In the genomic region with DNA sequence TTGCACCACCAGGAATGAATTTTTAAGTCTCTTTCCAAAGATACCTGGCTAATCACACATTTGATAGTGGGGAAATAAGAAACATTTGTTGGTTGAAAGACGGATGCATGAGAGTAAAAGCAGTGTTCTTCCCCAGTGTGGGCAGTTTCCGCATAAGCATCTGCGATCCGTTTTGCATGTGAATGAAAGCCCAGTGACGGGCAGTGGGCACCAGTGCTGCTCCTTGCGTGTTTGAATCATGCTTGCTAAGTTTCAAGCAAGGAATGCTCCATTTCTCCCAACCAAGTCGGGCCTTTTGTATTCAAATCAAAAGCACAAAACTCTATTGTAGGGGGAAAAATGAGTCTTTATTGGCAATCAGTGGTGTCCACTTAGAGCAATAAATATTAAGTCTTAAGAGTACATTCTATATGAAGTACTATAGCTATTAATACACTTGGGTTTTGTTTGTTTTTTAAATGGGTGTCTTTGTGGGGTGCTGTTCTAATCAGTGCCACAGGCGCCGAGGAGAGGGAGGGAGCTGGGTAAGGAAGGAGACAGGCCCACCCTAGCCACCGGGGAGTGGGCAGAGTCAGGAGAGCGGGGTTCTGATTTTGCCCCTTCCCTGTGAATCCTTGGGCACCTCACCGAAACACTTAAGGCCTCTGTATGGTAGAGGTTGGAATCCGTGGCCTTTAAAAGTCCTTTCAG, we compare ENCODE assay signal across 9 cellular contexts. TPM values are rescaled to one million over a fixed set of nuclear protein-coding genes. Genes with fewer than 3 reads are reported as not detected.
DNase-seq lines count a peak whose midpoint lies in the region; ATAC-seq and TF ChIP-seq lines count a peak whose summit lies in the region.
"Had no signal": no experiment of that assay in that cellular context is flagged by ENCODE, and none has a peak within 500 bp of the region (broad histone marks: within the 10 kb centered on the region; RNA-seq: fewer than 3 reads in every experiment).

No MANE protein-coding gene starts in this region.

- peaks cover 0 to 2% (median 2%) of the 10 kb centered on the region in 3 donors for H3K9me3 Mint-ChIP-seq in IgD-negative memory B cell
- no peaks in the 10 kb centered on the region for H3K9me3 Mint-ChIP-seq in naive thymus-derived CD8-positive, alpha-beta T cell

- H3K36me3 ChIP-seq in ectodermal cell (ENCODE audit: control insufficient read depth, insufficient read depth, low read length) = no peaks in the 10 kb centered on the region
- H3K36me3 ChIP-seq in effector memory CD4-positive, alpha-beta T cell (ENCODE audit: control insufficient read depth, insufficient read depth, low read length) = no peaks in the 10 kb centered on the region

- peaks cover 14% of the 10 kb centered on the region for H3K4me1 ChIP-seq in ectodermal cell (ENCODE audit: control insufficient read depth, insufficient read depth, low read length)
- H3K4me1 ChIP-seq in effector memory CD4-positive, alpha-beta T cell (ENCODE audit: control insufficient read depth, insufficient read depth, low read length, poor library complexity, severe bottlenecking) = no peaks in the 10 kb centered on the region

- H3K27me3 Mint-ChIP-seq in IgD-negative memory B cell = peaks cover 6% of the 10 kb centered on the region
- peaks cover 0 to 7% (median 0%) of the 10 kb centered on the region in 5 donors for H3K27me3 Mint-ChIP-seq in naive thymus-derived CD8-positive, alpha-beta T cell

- 15% methylated on average over 12 to 13 of the region's 13 CpGs for WGBS in ectodermal cell, 2 experiments

- peaks cover 12% of the 10 kb centered on the region for H3K27me3 ChIP-seq in ectodermal cell (ENCODE audit: control insufficient read depth, insufficient read depth, low read length, poor library complexity, severe bottlenecking)
- H3K27me3 ChIP-seq in effector memory CD4-positive, alpha-beta T cell (replicated peaks; ENCODE audit: control insufficient read depth, insufficient read depth, low read length, poor library complexity, severe bottlenecking) = no peaks in the 10 kb centered on the region

- DNase-seq in AG09309 (ENCODE audit: low read depth) (no peak), NCI-H2029 treated with DMSO at 0.1 percent for 48 hours (lab: John Stamatoyannopoulos, UW) (no peak), GM19240 (ENCODE audit: insufficient read length, low spot score) (no peak), RKO (ENCODE audit: low spot score) (no peak)
- DNase-seq in naive thymus-derived CD8-positive, alpha-beta T cell = no peak
- no peak for DNase-seq in effector memory CD4-positive, alpha-beta T cell
- DNase-seq: NCI-H524 treated with DMSO at 0.1 percent for 48 hours had no signal

- no peak for ATAC-seq in naive thymus-derived CD8-positive, alpha-beta T cell

- H3K27ac ChIP-seq in ectodermal cell (ENCODE audit: insufficient read depth, low read depth, low read length, poor library complexity, severe bottlenecking) = no peak overlapping the region
- no peak overlapping the region for H3K27ac ChIP-seq in effector memory CD4-positive, alpha-beta T cell (ENCODE audit: insufficient read depth, low read length, poor library complexity, severe bottlenecking)

- POLR2A ChIA-PET in naive thymus-derived CD8-positive, alpha-beta T cell (lab: Charles Lee) = interaction anchor here (0.6 kb wide), 1 partner anchor 963 kb away, joined by 3 read pairs; no protein-coding TSS in a partner anchor

- no peaks in the 10 kb centered on the region for H3K36me3 Mint-ChIP-seq in IgD-negative memory B cell
- no peaks in the 10 kb centered on the region for H3K36me3 Mint-ChIP-seq in naive thymus-derived CD8-positive, alpha-beta T cell

- H3K9me3 ChIP-seq in ectodermal cell (ENCODE audit: control insufficient read depth, low read length) = no peaks in the 10 kb centered on the region
- H3K9me3 ChIP-seq in effector memory CD4-positive, alpha-beta T cell (ENCODE audit: control insufficient read depth, low read length) = no peaks in the 10 kb centered on the region

- TF ChIP-seq CTCF in AG09309 (IDR thresholded peaks at IDR 0.05; ENCODE audit: control insufficient read depth, insufficient read depth, low read depth, low read length, missing control alignments) = no peak

- H3K4me3 Mint-ChIP-seq in IgD-negative memory B cell = peak overlapping the region in 3 of 4 donors; percentile 56 to 85 (median 81)
- H3K4me3 Mint-ChIP-seq in naive thymus-derived CD8-positive, alpha-beta T cell = peak overlapping the region in 9 of 10 donors; percentile 73 to 91 (median 82)

- no peak overlapping the region for H3K27ac Mint-ChIP-seq in IgD-negative memory B cell
- H3K27ac Mint-ChIP-seq in naive thymus-derived CD8-positive, alpha-beta T cell = peak overlapping the region in 6 of 10 donors; percentile 6 to 69 (median 30)

- H3K4me3 ChIP-seq in AG09309 (ENCODE audit: control insufficient read depth, low read depth, low read length) (peak overlapping the region; percentile 69), ectodermal cell (ENCODE audit: insufficient read depth, low read depth, low read length) (peak overlapping the region; percentile 73)
- no peak overlapping the region for H3K4me3 ChIP-seq in effector memory CD4-positive, alpha-beta T cell (ENCODE audit: insufficient read depth, low read depth, low read length, poor library complexity, severe bottlenecking)

- H3K4me1 Mint-ChIP-seq in IgD-negative memory B cell = peaks cover 0 to 4% (median 3%) of the 10 kb centered on the region in 3 donors
- peaks cover 1 to 7% (median 4%) of the 10 kb centered on the region in 4 donors for H3K4me1 Mint-ChIP-seq in naive thymus-derived CD8-positive, alpha-beta T cell

RNA-seq across cellular contexts. Expression of a gene that starts 0.8 kb away (rescaled TPM):
- polyA plus RNA-seq in IgD-negative memory B cell = not detected
- 34.3 TPM for polyA plus RNA-seq in ectodermal cell (2013, experiment 1 of 4)
- polyA plus RNA-seq in ectodermal cell (2013, experiment 2 of 4) = 39.4 TPM
- polyA plus RNA-seq in ectodermal cell (2013, experiment 3 of 4) = 24.7 TPM
- polyA plus RNA-seq in ectodermal cell (2013, experiment 4 of 4) = 31.8 TPM
- under 1 TPM; 0.23 to 0.47 TPM for total RNA-seq in naive thymus-derived CD8-positive, alpha-beta T cell
- polyA plus RNA-seq in naive thymus-derived CD8-positive, alpha-beta T cell = under 1 TPM in 1 of 3 donors, not detected in 2; 0.09 TPM

Comparison
In these comparisons a context has a peak if more than half of its experiments do, and no peak if none do; other contexts are left out.
1. H3K27ac Mint-ChIP-seq: peak in naive thymus-derived CD8-positive, alpha-beta T cell (6 of 10); none in IgD-negative memory B cell (0 of 3).